In the genomic region with DNA sequence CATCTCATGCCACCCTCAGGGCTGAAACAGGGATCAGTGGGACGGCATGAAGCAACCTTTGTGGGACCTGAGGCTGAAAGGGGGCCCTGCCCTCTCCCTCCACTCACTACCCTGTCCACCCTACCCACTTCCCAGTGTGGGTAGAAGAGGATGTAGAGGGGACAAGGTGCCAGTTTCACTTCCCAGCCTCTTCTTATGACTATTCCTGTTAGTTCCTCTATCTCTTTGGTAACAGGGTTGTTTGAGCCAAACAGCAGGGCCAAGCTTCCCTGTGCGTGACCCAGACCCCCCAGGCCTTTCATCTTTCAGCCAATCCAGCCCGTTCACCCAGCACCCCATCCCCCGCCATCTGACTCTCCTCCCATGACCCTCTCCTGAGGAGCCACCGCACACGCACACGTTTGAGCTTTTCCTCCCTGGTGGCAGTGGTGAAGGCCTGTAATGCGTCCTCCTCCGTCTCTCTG, we compare ENCODE assay signal across 9 cellular contexts.
A peak's percentile ranks its signal among the peaks of the same experiment; 100 is the strongest.
DNase-seq lines count a peak whose midpoint lies in the region; FAIRE-seq and TF ChIP-seq lines count a peak whose summit lies in the region.
"Had no signal": no experiment of that assay in that cellular context is flagged by ENCODE, and none has a peak within 500 bp of the region (broad histone marks: within the 10 kb centered on the region; RNA-seq: fewer than 3 reads in every experiment).

No MANE protein-coding gene starts in this region.

- POLR2A ChIA-PET in AG04450 (lab: Yijun Ruan, JAX) = interaction anchor here (0.6 to 2.9 kb wide), 2 partner anchors 29 to 234 kb away, joined by 9 to 11 read pairs; no protein-coding TSS in a partner anchor

- H3K9me3 ChIP-seq in AG04450 (ENCODE audit: control insufficient read depth, insufficient read depth, low read length) = no peaks in the 10 kb centered on the region; the same call in 1 of the 2 replicates
- H3K9me3 ChIP-seq in duodenal mucosa (ENCODE audit: control insufficient read depth in 1 of 2, low read length in 2 of 2) = no peaks in the 10 kb centered on the region

- no peak for FAIRE-seq in GM12891 (lab: Jason Lieb, UNC)

- CTCF ChIA-PET in AG04450 (lab: Charles Lee) = no interaction called here

- peaks cover 63% of the 10 kb centered on the region for H3K4me1 Mint-ChIP-seq in nephron

- H3K27me3 Mint-ChIP-seq in nephron (ENCODE audit: low read depth) = no peaks in the 10 kb centered on the region

- no peak overlapping the region for H3K4me3 ChIP-seq in AG04450 (ENCODE audit: low read depth, low read length)
- no peak overlapping the region for H3K4me3 ChIP-seq in duodenal mucosa (ENCODE audit: low read depth in 1 of 2, low read length in 2 of 2)

- TF ChIP-seq POLR2A in GM12891 (IDR thresholded peaks at IDR 0.05; ENCODE audit: low read depth, low read length) = no peak

- peaks cover 61 to 73% of the 10 kb centered on the region in 2 donors for H3K4me1 ChIP-seq in duodenal mucosa (ENCODE audit: control insufficient read depth in 1 of 2, insufficient read depth in 2 of 2, low read length in 2 of 2)

- H3K27ac ChIP-seq in AG04450 (ENCODE audit: low read depth, low read length) (peak overlapping the region; percentile 93), duodenal mucosa (ENCODE audit: low read depth, low read length) (peak overlapping the region; percentile 60)

- H3K36me3 ChIP-seq in duodenal mucosa (ENCODE audit: control insufficient read depth in 1 of 2, insufficient read depth in 2 of 2, low read length in 2 of 2) = peaks cover 0 to 18% of the 10 kb centered on the region in 2 donors

- H3K36me3 Mint-ChIP-seq in nephron (ENCODE audit: low read depth) = peaks cover 7% of the 10 kb centered on the region

- H3K9ac ChIP-seq in duodenal mucosa (ENCODE audit: low read depth in 1 of 2, low read length in 2 of 2) = peak overlapping the region in 1 of 2 donors; percentile 6

- H3K27ac Mint-ChIP-seq in nephron = peak overlapping the region; percentile 24 to 97 (median 90)

- no peak overlapping the region for H3K4me3 Mint-ChIP-seq in nephron

- DNase-seq in AG04450 (ENCODE audit: low read depth, low spot score) = no peak
- peak; percentile 88 to 98 for DNase-seq in NOMO-1 (lab: John Stamatoyannopoulos, UW; ENCODE audit: unreplicated experiment in 2 of 2)
- DNase-seq in HuH-7 (ENCODE audit: low spot score) = no peak
- DNase-seq in GM12891 (ENCODE audit: insufficient read length, low spot score) = no peak
- DNase-seq in GM19240 (ENCODE audit: insufficient read length, low spot score) = no peak
- no peak for DNase-seq in activated CD8-positive, alpha-beta memory T cell treated with anti-CD3 and anti-CD28 coated beads, Interleukin-2, amount 50 U/mL, for 4 hours
- DNase-seq: NCI-H1048 had no signal

- H3K27me3 ChIP-seq in AG04450 (ENCODE audit: control insufficient read depth, insufficient read depth, low read length) = no peaks in the 10 kb centered on the region
- H3K27me3 ChIP-seq in duodenal mucosa (ENCODE audit: control insufficient read depth in 1 of 2, insufficient read depth in 2 of 2, low read length in 2 of 2) = no peaks in the 10 kb centered on the region

- TF ChIP-seq CTCF in AG04450 (IDR thresholded peaks at IDR 0.05; ENCODE audit: low read depth, low read length) = no peak
- no peak for TF ChIP-seq CTCF in nephron (IDR thresholded peaks at IDR 0.05; ENCODE audit: unreplicated experiment in 3 of 3)

- H3K9me3 Mint-ChIP-seq in nephron = no peaks in the 10 kb centered on the region

TF ChIP-seq in GM12891, 5 proteins besides CTCF, POLR2A, EP300 and RAD21:
- no peak for TF ChIP-seq TAF1 (IDR thresholded peaks at IDR 0.05; ENCODE audit: low read depth, low read length)
- TF ChIP-seq PAX5 (IDR thresholded peaks at IDR 0.05; ENCODE audit: insufficient read depth, low read length, severe bottlenecking) = no peak
- TF ChIP-seq POU2F2 (IDR thresholded peaks at IDR 0.05; ENCODE audit: low read depth, low read length) = no peak
- TF ChIP-seq POLR2AphosphoS5 (IDR thresholded peaks at IDR 0.05; ENCODE audit: low read depth, low read length) = no peak
- no peak for TF ChIP-seq SPI1 (IDR thresholded peaks at IDR 0.05; ENCODE audit: low read depth, low read length)

Comparison
In these comparisons a context has a peak if more than half of its experiments do, and no peak if none do; other contexts are left out.
1. DNase-seq: peak in NOMO-1 (2 of 2); none in AG04450 (single experiment), HuH-7 (single experiment), GM12891 (single experiment), GM19240 (single experiment) and activated CD8-positive, alpha-beta memory T cell treated with anti-CD3 and anti-CD28 coated beads, Interleukin-2, amount 50 U/mL, for 4 hours (single experiment).